19 cellular contexts compared by ENCODE assay signal in the genomic region with DNA sequence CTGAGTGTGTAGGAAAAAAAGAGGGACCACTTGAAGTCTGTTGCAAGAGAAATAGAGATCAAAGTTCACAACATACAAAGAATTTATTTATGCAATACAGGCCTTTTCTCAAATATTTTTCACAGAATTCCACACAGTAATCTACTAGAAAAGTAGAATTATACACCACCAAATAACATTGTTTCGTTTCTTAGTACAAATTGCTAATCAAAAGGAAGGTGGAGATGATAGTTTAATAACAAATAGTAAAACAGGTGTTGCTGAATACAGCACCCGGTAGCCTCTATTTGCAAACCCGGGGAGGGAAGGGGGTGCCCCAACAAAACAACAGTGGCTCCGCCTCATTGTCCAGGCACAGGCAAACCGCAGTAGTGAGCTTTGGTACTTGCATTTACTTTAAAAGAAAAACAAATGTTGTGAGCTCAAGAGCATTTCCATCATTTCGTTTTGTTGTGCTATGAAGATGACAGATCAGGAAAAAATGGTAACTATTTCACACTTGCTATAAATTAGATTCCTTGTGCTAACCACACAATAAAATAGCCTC.
DNase-seq lines count a peak whose midpoint lies in the region; ATAC-seq, FAIRE-seq and TF ChIP-seq lines count a peak whose summit lies in the region.
"Had no signal": no experiment of that assay in that cellular context is flagged by ENCODE, and none has a peak within 500 bp of the region (broad histone marks: within the 10 kb centered on the region; RNA-seq: fewer than 3 reads in every experiment).

No MANE protein-coding gene starts in this region.

- no peak for TF ChIP-seq RAD21 in HepG2 (CRISPR knock-in tag; IDR thresholded peaks at IDR 0.05)

- in situ Hi-C loops in HepG2 (cut with HindIII; ENCODE audit: extremely low pct_ligation_motif_present, low pct_unique_long_range_greater_than_20kb) = no loop called here

- TF ChIP-seq EP300 in HepG2 (IDR thresholded peaks at IDR 0.05; ENCODE audit: low read depth in 2 of 2, low read length in 2 of 2) (peak in 1 of 2 experiments; percentile 40; a peak in 1 of 4 replicates), HepG2 (CRISPR knock-in tag; IDR thresholded peaks at IDR 0.05; ENCODE audit: borderline replicate concordance) (no peak)

- BruUV-seq in HepG2 (replicated peaks; lab: Mats Ljungman, UMichigan) = TSS peak; percentile 32

- peak overlapping the region; percentile 46 for H3K4me2 ChIP-seq in HepG2 (ENCODE audit: low read depth, low read length)
- H3K4me2 ChIP-seq: PC-9 had no signal

- no peak overlapping the region for H3K27ac Mint-ChIP-seq in activated CD4-positive, alpha-beta T cell treated with anti-CD3 and anti-CD28 coated beads for 36 hours
- H3K27ac Mint-ChIP-seq: IgD-negative memory B cell had no signal

- H3K9me3 ChIP-seq in HepG2 (ENCODE audit: low read length) (no peaks in the 10 kb centered on the region), right lobe of liver (no peaks in the 10 kb centered on the region)
- H3K9me3 ChIP-seq: SJCRH30 had no signal

- H3K4me1 Mint-ChIP-seq in activated CD4-positive, alpha-beta T cell treated with anti-CD3 and anti-CD28 coated beads for 36 hours = no peaks in the 10 kb centered on the region
- H3K4me1 Mint-ChIP-seq: IgD-negative memory B cell had no signal

- H3K9me3 Mint-ChIP-seq in activated CD4-positive, alpha-beta T cell treated with anti-CD3 and anti-CD28 coated beads for 36 hours (ENCODE audit: low read depth) = no peaks in the 10 kb centered on the region
- H3K9me3 Mint-ChIP-seq: IgD-negative memory B cell had no signal

- H4K20me1 ChIP-seq in HepG2 (ENCODE audit: insufficient read depth, low read length) = no peaks in the 10 kb centered on the region

- peak; percentile 93 for ATAC-seq in HepG2
- ATAC-seq in right lobe of liver = no peak
- no peak for ATAC-seq in GM18870 (IDR thresholded peaks at IDR 0.05; ENCODE audit: unreplicated experiment)
- ATAC-seq in activated CD4-positive, alpha-beta T cell treated with anti-CD3 and anti-CD28 coated beads for 36 hours = no peak

- CTCF ChIA-PET in HepG2 (lab: Yijun Ruan, JAX; ENCODE audit: low intra/inter-chr PET ratio, low total read pairs) = no interaction called here
- CTCF ChIA-PET in activated CD4-positive, alpha-beta T cell treated with anti-CD3 and anti-CD28 coated beads for 36 hours (lab: Charles Lee) = interaction anchor here (1.9 kb wide), 1 partner anchor 21 kb away, joined by 11 read pairs; no protein-coding TSS in a partner anchor

- TF ChIP-seq POLR2A in HepG2 (IDR thresholded peaks at IDR 0.05; ENCODE audit: insufficient read depth in 1 of 2, low read depth in 2 of 2, low read length in 2 of 2) (no peak), right lobe of liver (IDR thresholded peaks at IDR 0.05) (no peak), H54 (IDR thresholded peaks at IDR 0.05; ENCODE audit: low read depth, low read length) (no peak)

- no peaks in the 10 kb centered on the region for H3K27me3 Mint-ChIP-seq in activated CD4-positive, alpha-beta T cell treated with anti-CD3 and anti-CD28 coated beads for 36 hours
- H3K27me3 Mint-ChIP-seq: IgD-negative memory B cell had no signal

- no peaks in the 10 kb centered on the region for H3K79me2 ChIP-seq in HepG2 (ENCODE audit: insufficient read depth, low read length)

- H3K4me1 ChIP-seq in HepG2 (ENCODE audit: insufficient read depth, low read length) = peaks cover 28% of the 10 kb centered on the region
- no peaks in the 10 kb centered on the region for H3K4me1 ChIP-seq in right lobe of liver
- H3K4me1 ChIP-seq: SJCRH30 had no signal

- 5% methylated on average over 6 of the region's 6 CpGs for WGBS in HepG2 (ENCODE audit: low lambda C conversion rate)
- WGBS in right lobe of liver (ENCODE audit: insufficient coverage, low coverage, low lambda C conversion rate, missing lambda C conversion rate) = 83% methylated on average over 6 of the region's 6 CpGs

- H3K9ac ChIP-seq in HepG2 (ENCODE audit: insufficient read depth, low read depth, low read length) = no peak overlapping the region

- H3K27me3 ChIP-seq in HepG2 (ENCODE audit: control insufficient read depth in 1 of 2, insufficient read depth in 2 of 2, low read length in 2 of 2) (no peaks in the 10 kb centered on the region), right lobe of liver (no peaks in the 10 kb centered on the region)
- H3K27me3 ChIP-seq: SJCRH30 had no signal

- peaks cover 22% of the 10 kb centered on the region for H3K36me3 Mint-ChIP-seq in activated CD4-positive, alpha-beta T cell treated with anti-CD3 and anti-CD28 coated beads for 36 hours (ENCODE audit: low read depth)

- POLR2A ChIA-PET in HepG2 (lab: Yijun Ruan, JAX) = interaction anchor here (1.0 kb wide), 1 partner anchor 9 kb away, joined by 3 read pairs; no protein-coding TSS in a partner anchor
- POLR2A ChIA-PET in activated CD4-positive, alpha-beta T cell treated with anti-CD3 and anti-CD28 coated beads for 36 hours (lab: Charles Lee) = no interaction called here

- H3K36me3 ChIP-seq in HepG2 (replicated peaks in 1 of 2; ENCODE audit: control insufficient read depth in 1 of 2, insufficient read depth in 2 of 2, low read length in 2 of 2) (peaks cover 0 to 2% of the 10 kb centered on the region in 2 experiments; a peak in 1 of 5 replicates), right lobe of liver (no peaks in the 10 kb centered on the region)
- H3K36me3 ChIP-seq: SJCRH30 had no signal

- H3K27ac ChIP-seq in HepG2 (ENCODE audit: extremely low read length, insufficient read depth, low read length) = peak overlapping the region; percentile 50
- no peak overlapping the region for H3K27ac ChIP-seq in right lobe of liver
- H3K27ac ChIP-seq: PC-9, SJCRH30 had no signal

- DNase-seq in HepG2 (ENCODE audit: low spot score) (peak; percentile 77), right lobe of liver (no peak), amniotic epithelial cell (ENCODE audit: low read depth) (peak; percentile 33), fibroblast of villous mesenchyme (ENCODE audit: low read depth) (peak; percentile 29), NCI-H446 (lab: John Stamatoyannopoulos, UW) (no peak), H54 (ENCODE audit: insufficient read length, low spot score) (no peak)
- no peak for DNase-seq in activated CD4-positive, alpha-beta T cell treated with anti-CD3 and anti-CD28 coated beads for 36 hours
- DNase-seq: 8988T, C1 segment of cervical spinal cord, MV-4-11, NCI-H1417, NCI-H187 treated with DMSO at 0.1 percent for 48 hours, NCI-H2171, NCI-H748 treated with DMSO at 0.1 percent for 48 hours, PC-9, SJCRH30 had no signal

- H2AFZ ChIP-seq in HepG2 (ENCODE audit: low read length) = no peak overlapping the region
- H2AFZ ChIP-seq: PC-9 had no signal

- no peak overlapping the region for H3K4me3 Mint-ChIP-seq in activated CD4-positive, alpha-beta T cell treated with anti-CD3 and anti-CD28 coated beads for 36 hours
- H3K4me3 Mint-ChIP-seq: IgD-negative memory B cell had no signal

- intact Hi-C loops in HepG2 (cut with micrococcal nuclease; ENCODE audit: unreplicated experiment) = loop anchor here (1.0 kb wide), 1 partner anchor 7 kb away; no protein-coding TSS in a partner anchor
- intact Hi-C loops in right lobe of liver (cut with DNase I) = no loop called here
- intact Hi-C loops in activated CD4-positive, alpha-beta T cell treated with anti-CD3 and anti-CD28 coated beads for 36 hours (cut with DNase I, micrococcal nuclease) = no loop called here

- TF ChIP-seq CTCF in HepG2 (CRISPR knock-in tag; IDR thresholded peaks at IDR 0.05) (no peak), right lobe of liver (IDR thresholded peaks at IDR 0.05) (no peak), fibroblast of villous mesenchyme (IDR thresholded peaks at IDR 0.05; ENCODE audit: insufficient read depth, low read depth, low read length) (no peak)

- FAIRE-seq in HepG2 (lab: Jason Lieb, UNC) = peak; percentile 80
- no peak for FAIRE-seq in H54 (lab: Jason Lieb, UNC)
- FAIRE-seq: GM19239 had no signal

- peak overlapping the region in 1 of 3 experiments; percentile 5; a peak in 1 of 6 replicates for H3K4me3 ChIP-seq in HepG2 (replicated peaks in 1 of 3; ENCODE audit: insufficient read depth in 1 of 3, low read depth in 2 of 3, low read length in 3 of 3)
- H3K4me3 ChIP-seq in right lobe of liver = no peak overlapping the region
- no peak overlapping the region for H3K4me3 ChIP-seq in fibroblast of villous mesenchyme (ENCODE audit: low read depth, low read length)
- H3K4me3 ChIP-seq: PC-9, SJCRH30 had no signal

TF ChIP-seq in HepG2, 621 proteins besides CTCF, POLR2A, EP300 and RAD21 (continues in another document):
- TF ChIP-seq ZBTB49 (CRISPR knock-in tag; IDR thresholded peaks at IDR 0.05; ENCODE audit: borderline replicate concordance) = no peak
- TF ChIP-seq SP5 (CRISPR knock-in tag; IDR thresholded peaks at IDR 0.05; ENCODE audit: borderline replicate concordance, low read depth) = peak; percentile 68; the same call in 1 of the 2 replicates
- no peak for TF ChIP-seq GTF3A (CRISPR knock-in tag; conservative IDR thresholded peaks at IDR 0.05)
- TF ChIP-seq ZNF335 (CRISPR knock-in tag; IDR thresholded peaks at IDR 0.05) = no peak
- TF ChIP-seq, protein P1, sequence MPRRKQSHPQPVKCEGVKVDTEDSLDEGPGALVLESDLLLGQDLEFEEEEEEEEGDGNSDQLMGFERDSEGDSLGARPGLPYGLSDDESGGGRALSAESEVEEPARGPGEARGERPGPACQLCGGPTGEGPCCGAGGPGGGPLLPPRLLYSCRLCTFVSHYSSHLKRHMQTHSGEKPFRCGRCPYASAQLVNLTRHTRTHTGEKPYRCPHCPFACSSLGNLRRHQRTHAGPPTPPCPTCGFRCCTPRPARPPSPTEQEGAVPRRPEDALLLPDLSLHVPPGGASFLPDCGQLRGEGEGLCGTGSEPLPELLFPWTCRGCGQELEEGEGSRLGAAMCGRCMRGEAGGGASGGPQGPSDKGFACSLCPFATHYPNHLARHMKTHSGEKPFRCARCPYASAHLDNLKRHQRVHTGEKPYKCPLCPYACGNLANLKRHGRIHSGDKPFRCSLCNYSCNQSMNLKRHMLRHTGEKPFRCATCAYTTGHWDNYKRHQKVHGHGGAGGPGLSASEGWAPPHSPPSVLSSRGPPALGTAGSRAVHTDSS (CRISPR knock-in tag; conservative IDR thresholded peaks at IDR 0.05) = no peak

Comparison
In these comparisons a context has a peak if more than half of its experiments do, and no peak if none do; other contexts are left out.
1. DNase-seq: peak in HepG2 (single experiment), amniotic epithelial cell (single experiment) and fibroblast of villous mesenchyme (single experiment); none in right lobe of liver (0 of 3), NCI-H446 (0 of 2), activated CD4-positive, alpha-beta T cell treated with anti-CD3 and anti-CD28 coated beads for 36 hours (single experiment) and H54 (single experiment).